25 cellular contexts compared by ENCODE assay signal in the genomic region with DNA sequence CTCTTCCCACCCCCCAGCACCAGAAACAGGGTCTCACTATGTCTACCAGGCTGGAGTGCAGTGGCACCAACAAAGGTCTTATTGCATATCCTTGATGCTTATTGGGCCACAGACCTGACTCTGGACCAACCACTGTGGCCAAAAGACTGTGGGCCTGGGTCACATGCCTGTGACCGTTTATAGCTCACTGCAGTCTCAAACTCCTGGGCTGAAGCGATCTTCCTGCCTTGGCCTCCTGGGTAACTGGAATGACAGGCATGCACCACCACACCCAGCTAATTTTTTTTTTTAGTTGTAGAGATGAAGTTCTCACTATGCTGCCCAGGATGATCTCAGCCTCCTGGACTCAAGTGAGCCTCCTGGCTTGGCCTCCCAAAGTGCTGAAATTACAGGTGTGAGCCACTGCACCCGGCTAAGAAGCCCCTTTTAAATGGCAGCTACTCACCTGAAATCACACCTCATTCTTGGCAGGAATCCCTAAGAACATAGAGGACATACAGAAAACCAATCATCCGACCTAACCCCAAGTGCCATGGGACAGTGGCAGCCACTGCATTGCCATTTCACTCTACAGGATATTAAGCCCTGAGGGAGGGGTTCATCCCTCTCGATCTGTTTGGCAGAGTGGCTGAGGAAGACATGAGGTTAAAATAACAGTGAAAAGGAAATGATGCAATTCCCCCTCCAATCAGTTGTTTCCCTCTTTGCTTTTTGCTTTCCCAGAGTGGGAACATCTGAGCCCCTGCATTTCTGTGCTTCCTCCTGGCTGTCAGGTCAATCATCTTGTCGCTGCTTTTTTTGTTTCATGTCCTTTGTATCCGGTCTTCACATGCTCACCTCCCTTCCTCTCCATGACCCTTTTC.
DNase-seq lines count a peak whose midpoint lies in the region; ATAC-seq and TF ChIP-seq lines count a peak whose summit lies in the region.
"Had no signal": no experiment of that assay in that cellular context is flagged by ENCODE, and none has a peak within 500 bp of the region (broad histone marks: within the 10 kb centered on the region; RNA-seq: fewer than 3 reads in every experiment).

No MANE protein-coding gene starts in this region.

- POLR2A ChIA-PET in GM10248 (lab: Yijun Ruan, JAX), result no interaction called here

- H3K27me3 Mint-ChIP-seq in activated CD8-positive, alpha-beta memory T cell treated with anti-CD3 and anti-CD28 coated beads, Interleukin-2, amount 10 ng/mL, durations not matched to agents 7 days and 5 days, result no peaks in the 10 kb centered on the region
- H3K27me3 Mint-ChIP-seq: activated naive CD8-positive, alpha-beta T cell; CD4-positive, CD25-positive, alpha-beta regulatory T cell; stimulated activated memory B cell treated with anti-CD40 and anti-IgM and Interleukin-4, amounts not matched to agents 10 μg/mL and 1 μg/mL and 100 μg/mL, for 72 hours had no signal

- no peak for ATAC-seq in activated CD8-positive, alpha-beta memory T cell treated with anti-CD3 and anti-CD28 coated beads, Interleukin-2, amount 10 ng/mL, durations not matched to agents 7 days and 5 days
- ATAC-seq in sciatic nerve (peak; percentile 34), HG03469 (IDR thresholded peaks at IDR 0.05; ENCODE audit: unreplicated experiment) (no peak)
- ATAC-seq: activated T-cell treated with anti-CD3 and anti-CD28 coated beads, Interleukin-2, amount 50 U/mL, for 4 hours; left colon; natural killer cell; stimulated activated memory B cell treated with anti-CD40 and anti-IgM and Interleukin-4, amounts not matched to agents 10 μg/mL and 1 μg/mL and 100 μg/mL, for 72 hours had no signal

- peaks cover 10% of the 10 kb centered on the region for H3K4me1 Mint-ChIP-seq in activated CD8-positive, alpha-beta memory T cell treated with anti-CD3 and anti-CD28 coated beads, Interleukin-2, amount 10 ng/mL, durations not matched to agents 7 days and 5 days
- H3K4me1 Mint-ChIP-seq: stimulated activated memory B cell treated with anti-CD40 and anti-IgM and Interleukin-4, amounts not matched to agents 10 μg/mL and 1 μg/mL and 100 μg/mL, for 72 hours had no signal

- H3K36me3 Mint-ChIP-seq in activated CD8-positive, alpha-beta memory T cell treated with anti-CD3 and anti-CD28 coated beads, Interleukin-2, amount 10 ng/mL, durations not matched to agents 7 days and 5 days, result peaks cover 3% of the 10 kb centered on the region
- H3K36me3 Mint-ChIP-seq: CD4-positive, CD25-positive, alpha-beta regulatory T cell; natural killer cell had no signal

- H3K9me3 Mint-ChIP-seq in activated CD8-positive, alpha-beta memory T cell treated with anti-CD3 and anti-CD28 coated beads, Interleukin-2, amount 10 ng/mL, durations not matched to agents 7 days and 5 days (ENCODE audit: low read depth), result peaks cover 6% of the 10 kb centered on the region

- TF ChIP-seq CTCF in fibroblast of pulmonary artery (IDR thresholded peaks at IDR 0.05; ENCODE audit: low read length, missing control alignments) (no peak), GM10248 (IDR thresholded peaks at IDR 0.05; ENCODE audit: control extremely low read depth, extremely low read depth, low read depth, missing control alignments) (no peak)

- H3K4me3 Mint-ChIP-seq in activated CD8-positive, alpha-beta memory T cell treated with anti-CD3 and anti-CD28 coated beads, Interleukin-2, amount 10 ng/mL, durations not matched to agents 7 days and 5 days, result no peak overlapping the region
- H3K4me3 Mint-ChIP-seq: activated naive CD8-positive, alpha-beta T cell; activated T-cell treated with anti-CD3 and anti-CD28 coated beads, Interleukin-2, amount 50 U/mL, for 4 hours; CD4-positive, CD25-positive, alpha-beta regulatory T cell; natural killer cell; stimulated activated memory B cell treated with anti-CD40 and anti-IgM and Interleukin-4, amounts not matched to agents 10 μg/mL and 1 μg/mL and 100 μg/mL, for 72 hours had no signal

- H3K4me3 ChIP-seq in fibroblast of pulmonary artery (replicated peaks; ENCODE audit: low read depth, low read length), result no peak overlapping the region
- H3K4me3 ChIP-seq: prostate gland, SJCRH30, transverse colon had no signal

- CTCF ChIA-PET in activated CD8-positive, alpha-beta memory T cell treated with anti-CD3 and anti-CD28 coated beads, Interleukin-2, amount 10 ng/mL, durations not matched to agents 7 days and 5 days (lab: Charles Lee), result no interaction called here
- CTCF ChIA-PET in GM10248 (lab: Yijun Ruan, JAX), result interaction anchor here (1.1 to 1.3 kb wide), 2 partner anchors 8 to 37 kb away, joined by 3 to 4 read pairs; no protein-coding TSS in a partner anchor

- intact Hi-C loops in sciatic nerve (cut with DNase I), result no loop called here

- no peak for DNase-seq in activated CD8-positive, alpha-beta memory T cell treated with anti-CD3 and anti-CD28 coated beads, Interleukin-2, amount 10 ng/mL, durations not matched to agents 7 days and 5 days
- no peak for DNase-seq in activated CD8-positive, alpha-beta memory T cell treated with anti-CD3 and anti-CD28 coated beads for 24 hours
- peak; percentile 73 for DNase-seq in RPMI8226
- peak; percentile 20 for DNase-seq in fibroblast of pulmonary artery (ENCODE audit: low read depth)
- DNase-seq in sciatic nerve (ENCODE audit: low spot score), result no peak
- no peak for DNase-seq in GM10248 (ENCODE audit: extremely low spot score)
- no peak for DNase-seq in NCI-H1092 treated with DMSO at 0.1 percent for 48 hours (lab: John Stamatoyannopoulos, UW)
- DNase-seq: activated CD4-positive, alpha-beta T cell treated with anti-CD3 and anti-CD28 coated beads, Interleukin-2, amount 50 U/mL, for 1 hour; activated T-cell treated with anti-CD3 and anti-CD28 coated beads, Interleukin-2, amount 50 U/mL, for 4 hours; CD4-positive, CD25-positive, alpha-beta regulatory T cell; DMS79; effector CD8-positive, alpha-beta T cell; left colon; natural killer cell; NCI-H146; NCI-H2227 treated with DMSO at 0.1 percent for 48 hours; NK-92 treated with Interleukin-12 subunit alpha and Interleukin-12 subunit beta, amount 100 ng/mL, for 24 hours; SJCRH30; stimulated activated CD4-positive, alpha-beta T cell treated with anti-CD3 and anti-CD28 coated beads, Interleukin-12 subunit alpha, Interleukin-12 subunit beta, amount 100 ng/mL, for 4 hours; T1000; transverse colon had no signal

- peak overlapping the region; percentile 3 for H3K27ac Mint-ChIP-seq in activated CD8-positive, alpha-beta memory T cell treated with anti-CD3 and anti-CD28 coated beads, Interleukin-2, amount 10 ng/mL, durations not matched to agents 7 days and 5 days
- H3K27ac Mint-ChIP-seq: activated naive CD8-positive, alpha-beta T cell; CD4-positive, CD25-positive, alpha-beta regulatory T cell; natural killer cell; stimulated activated memory B cell treated with anti-CD40 and anti-IgM and Interleukin-4, amounts not matched to agents 10 μg/mL and 1 μg/mL and 100 μg/mL, for 72 hours had no signal

Comparison
In these comparisons a context has a peak if more than half of its experiments do, and no peak if none do; other contexts are left out.
1. DNase-seq: peak in RPMI8226 (single experiment) and fibroblast of pulmonary artery (single experiment); none in activated CD8-positive, alpha-beta memory T cell treated with anti-CD3 and anti-CD28 coated beads, Interleukin-2, amount 10 ng/mL, durations not matched to agents 7 days and 5 days (single experiment), activated CD8-positive, alpha-beta memory T cell treated with anti-CD3 and anti-CD28 coated beads for 24 hours (single experiment), sciatic nerve (single experiment), GM10248 (single experiment) and NCI-H1092 treated with DMSO at 0.1 percent for 48 hours (single experiment).